Comparison of ENCODE assay signal across 7 cellular contexts in genomic region chr14:103047453-103047852, GRCh38. TPM values are rescaled to one million over a fixed set of nuclear protein-coding genes. Genes with fewer than 3 reads are reported as not detected.
"Had no signal": no experiment of that assay in that cellular context is flagged by ENCODE, and none has a peak within 500 bp of the region (broad histone marks: within the 10 kb centered on the region; RNA-seq: fewer than 3 reads in every experiment).

No MANE protein-coding gene starts in this region.

RNA-seq across cellular contexts. Expression of gene LBHD2, which starts 36.6 kb away (rescaled TPM):
- total RNA-seq: GM23248, GM23338, H1, H4, H7, H9, HFFc6 had no signal
- polyA plus RNA-seq: GM23248, GM23338, H1 had no signal

RNA-seq across cellular contexts. Expression of gene EXOC3L4, which starts 47.1 kb away (rescaled TPM):
- total RNA-seq: GM23248, GM23338, H4 had no signal
- polyA plus RNA-seq: GM23248, GM23338 had no signal
